ENCODE assay signal across 9 cellular contexts in the genomic region with DNA sequence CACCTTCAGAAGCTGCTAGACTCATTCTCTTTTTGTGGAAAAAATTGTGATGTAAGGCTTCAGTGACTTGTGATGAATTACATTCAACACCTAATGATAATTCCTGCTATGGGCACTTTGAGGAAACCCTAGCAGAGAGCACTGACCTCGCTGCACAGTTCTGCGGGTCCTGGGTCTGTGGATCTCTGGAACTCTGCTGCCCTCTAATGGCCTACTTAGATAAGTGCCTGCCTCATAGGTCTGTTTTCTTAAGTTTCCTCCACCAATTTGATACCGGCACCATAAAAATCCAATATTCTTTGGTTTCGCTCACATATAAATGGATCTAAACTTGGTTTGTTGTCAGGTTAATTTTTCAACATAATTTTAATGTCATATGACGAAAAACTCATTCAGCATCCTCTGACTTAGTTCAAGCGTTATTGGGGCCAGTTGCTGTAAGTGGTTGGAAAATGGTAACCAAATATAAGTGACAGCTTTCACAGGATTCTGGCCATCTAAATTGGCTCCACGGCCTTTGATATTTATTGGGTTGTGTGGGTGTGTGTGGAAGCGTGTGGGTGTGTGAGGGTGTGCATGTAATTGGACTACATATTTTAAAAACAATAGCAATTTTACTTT. TPM values are rescaled to one million over a fixed set of nuclear protein-coding genes. Genes with fewer than 3 reads are reported as not detected.
DNase-seq lines count a peak whose midpoint lies in the region; ATAC-seq and TF ChIP-seq lines count a peak whose summit lies in the region.
"Had no signal": no experiment of that assay in that cellular context is flagged by ENCODE, and none has a peak within 500 bp of the region (broad histone marks: within the 10 kb centered on the region; RNA-seq: fewer than 3 reads in every experiment).

No MANE protein-coding gene starts in this region.

- no peak overlapping the region for H3K27ac ChIP-seq in naive thymus-derived CD4-positive, alpha-beta T cell (ENCODE audit: low read depth, low read length)

- peaks cover 0 to 18% (median 4%) of the 10 kb centered on the region in 5 donors for H3K27me3 Mint-ChIP-seq in naive thymus-derived CD4-positive, alpha-beta T cell

- no peaks in the 10 kb centered on the region for H3K9me3 ChIP-seq in naive thymus-derived CD4-positive, alpha-beta T cell (ENCODE audit: control insufficient read depth in 2 of 3, low read length in 3 of 3)

- H3K27ac Mint-ChIP-seq in naive thymus-derived CD4-positive, alpha-beta T cell = no peak overlapping the region

- H3K4me1 ChIP-seq in naive thymus-derived CD4-positive, alpha-beta T cell (ENCODE audit: control insufficient read depth in 2 of 2, insufficient read depth in 2 of 2, low read length in 2 of 2) = no peaks in the 10 kb centered on the region

- H3K4me3 Mint-ChIP-seq in naive thymus-derived CD4-positive, alpha-beta T cell = no peak overlapping the region

- no peaks in the 10 kb centered on the region for H3K36me3 ChIP-seq in naive thymus-derived CD4-positive, alpha-beta T cell (ENCODE audit: control insufficient read depth in 2 of 3, insufficient read depth in 3 of 3, low read length in 3 of 3)

- no peaks in the 10 kb centered on the region for H3K4me1 Mint-ChIP-seq in naive thymus-derived CD4-positive, alpha-beta T cell

- peak; percentile 90 for TF ChIP-seq CTCF in epithelial cell of esophagus (IDR thresholded peaks at IDR 0.05; ENCODE audit: insufficient read depth, low read depth, low read length, missing control alignments)

- POLR2A ChIA-PET in naive thymus-derived CD4-positive, alpha-beta T cell (lab: Charles Lee) = no interaction called here

- intact Hi-C loops in naive thymus-derived CD4-positive, alpha-beta T cell (cut with micrococcal nuclease) = no loop called here

- DNase-seq in COLO829 (ENCODE audit: low spot score) = peak; percentile 66
- peak; percentile 60 for DNase-seq in NCI-H128 (lab: John Stamatoyannopoulos, UW; ENCODE audit: unreplicated experiment)
- peak; percentile 79 for DNase-seq in SK-N-DZ (ENCODE audit: low spot score)
- DNase-seq in epithelial cell of esophagus (ENCODE audit: low read depth) = peak; percentile 66
- peak in 5 of 9 donors; percentile 4 to 27 (median 15) for DNase-seq in naive thymus-derived CD4-positive, alpha-beta T cell
- DNase-seq in mesenteric fat pad (ENCODE audit: low spot score) = no peak

- ATAC-seq in GM18858 (IDR thresholded peaks at IDR 0.05; ENCODE audit: unreplicated experiment) (peak; percentile 97), HG02943 (IDR thresholded peaks at IDR 0.05; ENCODE audit: low read depth, unreplicated experiment) (peak; percentile 99)
- peak; percentile 60 for ATAC-seq in naive thymus-derived CD4-positive, alpha-beta T cell

- H3K4me3 ChIP-seq in epithelial cell of esophagus (ENCODE audit: low read length) = no peak overlapping the region
- no peak overlapping the region for H3K4me3 ChIP-seq in naive thymus-derived CD4-positive, alpha-beta T cell (ENCODE audit: low read length)

- CTCF ChIA-PET in naive thymus-derived CD4-positive, alpha-beta T cell (lab: Charles Lee) = interaction anchor here (1.0 kb wide), 1 partner anchor 117 kb away, joined by 3 read pairs; no protein-coding TSS in a partner anchor

- no peaks in the 10 kb centered on the region for H3K27me3 ChIP-seq in naive thymus-derived CD4-positive, alpha-beta T cell (ENCODE audit: control insufficient read depth in 2 of 2, insufficient read depth in 2 of 2, low read length in 2 of 2)

- H3K9me3 Mint-ChIP-seq in naive thymus-derived CD4-positive, alpha-beta T cell = peaks cover 0 to 2% (median 0%) of the 10 kb centered on the region in 11 donors

- H3K36me3 Mint-ChIP-seq in naive thymus-derived CD4-positive, alpha-beta T cell = no peaks in the 10 kb centered on the region

RNA-seq across cellular contexts. Expression of a gene that starts 10.4 kb away (rescaled TPM):
- polyA plus RNA-seq in SK-N-DZ (2014; cell fraction: cytosol; rRNA removed) = 0.36 and 0.37 TPM in 2 replicates
- polyA plus RNA-seq in SK-N-DZ (2014; cell fraction: nucleus; rRNA removed) = 0.18 TPM in 1 of 2 replicates, not detected in the other
- total RNA-seq in naive thymus-derived CD4-positive, alpha-beta T cell = not detected
- not detected for polyA plus RNA-seq in naive thymus-derived CD4-positive, alpha-beta T cell
- total RNA-seq in mesenteric fat pad = not detected
- total RNA-seq: activated CD8-positive, alpha-beta memory T cell treated with anti-CD3 and anti-CD28 coated beads for 36 hours had no signal
